ENCODE assay signal across 8 cellular contexts in genomic region chr17:1147664-1148063, GRCh38. TPM values are rescaled to one million over a fixed set of nuclear protein-coding genes. Genes with fewer than 3 reads are reported as not detected.
A peak's percentile ranks its signal among the peaks of the same experiment; 100 is the strongest.
DNase-seq lines count a peak whose midpoint lies in the region; ATAC-seq and FAIRE-seq lines count a peak whose summit lies in the region.

No MANE protein-coding gene starts in this region.

- H3K23ac ChIP-seq in mesenchymal stem cell (ENCODE audit: low read length in 2 of 2): no peak overlapping the region

- H3K18ac ChIP-seq in mesenchymal stem cell (ENCODE audit: low read depth in 1 of 2, low read length in 2 of 2): no peak overlapping the region

- H3K4me1 Mint-ChIP-seq in activated CD4-positive, alpha-beta T cell treated with anti-CD3 and anti-CD28 coated beads, Interleukin-2, amount 10 ng/mL, durations not matched to agents 24 days and 14 days: no peaks in the 10 kb centered on the region
- H3K4me1 Mint-ChIP-seq in stimulated activated effector memory CD8-positive, alpha-beta T cell treated with anti-CD3 and anti-CD28 coated beads, Interleukin-12 subunit alpha, Interleukin-12 subunit beta, amount 100 ng/mL, for 72 hours: no peaks in the 10 kb centered on the region
- peaks cover 0 to 9% of the 10 kb centered on the region in 2 donors for H3K4me1 Mint-ChIP-seq in natural killer cell treated with Interleukin-12 subunit alpha and Interleukin-12 subunit beta and Interleukin-15 and Interleukin-18, amount 100 ng/mL, for 72 hours (ENCODE audit: low read depth in 2 of 2)

- peaks cover 19 to 24% of the 10 kb centered on the region in 2 experiments for H3K36me3 ChIP-seq in mesenchymal stem cell (ENCODE audit: control insufficient read depth in 1 of 2, insufficient read depth in 2 of 2, low read depth in 1 of 2, low read length in 2 of 2)

- ATAC-seq in GM21723 (IDR thresholded peaks at IDR 0.05; ENCODE audit: unreplicated experiment): no peak
- no peak for ATAC-seq in stimulated activated effector memory CD8-positive, alpha-beta T cell treated with anti-CD3 and anti-CD28 coated beads, Interleukin-12 subunit alpha, Interleukin-12 subunit beta, amount 100 ng/mL, for 72 hours
- ATAC-seq in natural killer cell treated with Interleukin-12 subunit alpha and Interleukin-12 subunit beta and Interleukin-15 and Interleukin-18, amount 100 ng/mL, for 72 hours: no peak

- no peak overlapping the region for H3K9ac ChIP-seq in mesenchymal stem cell (ENCODE audit: low read length)

- H3K4me3 ChIP-seq in mesenchymal stem cell (ENCODE audit: insufficient read depth in 1 of 2, low read depth in 1 of 2, low read length in 2 of 2): no peak overlapping the region

- no peak overlapping the region for H2BK5ac ChIP-seq in mesenchymal stem cell (ENCODE audit: low read depth, low read length, poor library complexity, severe bottlenecking)

- H3K9me3 Mint-ChIP-seq in activated CD4-positive, alpha-beta T cell treated with anti-CD3 and anti-CD28 coated beads, Interleukin-2, amount 10 ng/mL, durations not matched to agents 24 days and 14 days: peaks cover 7% of the 10 kb centered on the region
- no peaks in the 10 kb centered on the region for H3K9me3 Mint-ChIP-seq in stimulated activated effector memory CD8-positive, alpha-beta T cell treated with anti-CD3 and anti-CD28 coated beads, Interleukin-12 subunit alpha, Interleukin-12 subunit beta, amount 100 ng/mL, for 72 hours
- H3K9me3 Mint-ChIP-seq in natural killer cell treated with Interleukin-12 subunit alpha and Interleukin-12 subunit beta and Interleukin-15 and Interleukin-18, amount 100 ng/mL, for 72 hours: no peaks in the 10 kb centered on the region

- H3K14ac ChIP-seq in mesenchymal stem cell (ENCODE audit: low read length in 2 of 2): no peak overlapping the region

- no peak overlapping the region for H2BK15ac ChIP-seq in mesenchymal stem cell (ENCODE audit: low read depth, poor library complexity, severe bottlenecking)

- intact Hi-C loops in activated CD4-positive, alpha-beta T cell treated with anti-CD3 and anti-CD28 coated beads, Interleukin-2, amount 10 ng/mL, durations not matched to agents 24 days and 14 days (cut with micrococcal nuclease): no loop called here

- no peak overlapping the region for H4K8ac ChIP-seq in mesenchymal stem cell (ENCODE audit: low read length)

- H3K27me3 ChIP-seq in mesenchymal stem cell (ENCODE audit: control insufficient read depth in 1 of 2, insufficient read depth in 1 of 2, low read length in 2 of 2): no peaks in the 10 kb centered on the region

- peaks cover 19% of the 10 kb centered on the region for H3K79me1 ChIP-seq in mesenchymal stem cell (replicated peaks; ENCODE audit: low read length, poor library complexity, severe bottlenecking)

- H3K9me3 ChIP-seq in mesenchymal stem cell (ENCODE audit: control insufficient read depth, low read length): no peaks in the 10 kb centered on the region

- H4K91ac ChIP-seq in mesenchymal stem cell (ENCODE audit: low read length): no peak overlapping the region

- H3K27me3 Mint-ChIP-seq in activated CD4-positive, alpha-beta T cell treated with anti-CD3 and anti-CD28 coated beads, Interleukin-2, amount 10 ng/mL, durations not matched to agents 24 days and 14 days: no peaks in the 10 kb centered on the region
- H3K27me3 Mint-ChIP-seq in natural killer cell treated with Interleukin-12 subunit alpha and Interleukin-12 subunit beta and Interleukin-15 and Interleukin-18, amount 100 ng/mL, for 72 hours: no peaks in the 10 kb centered on the region

- no peak overlapping the region for H2AK5ac ChIP-seq in mesenchymal stem cell (ENCODE audit: low read length, severe bottlenecking)

- H3K27ac ChIP-seq in mesenchymal stem cell (ENCODE audit: low read length, poor library complexity, severe bottlenecking): no peak overlapping the region

- no peak overlapping the region for H2BK12ac ChIP-seq in mesenchymal stem cell (ENCODE audit: low read length in 2 of 2)

- FAIRE-seq in G401.6 (lab: Jason Lieb, UNC): peak; percentile 51

- H2AFZ ChIP-seq in mesenchymal stem cell (ENCODE audit: low read depth, low read length): no peak overlapping the region

- no peak overlapping the region for H3K27ac Mint-ChIP-seq in activated CD4-positive, alpha-beta T cell treated with anti-CD3 and anti-CD28 coated beads, Interleukin-2, amount 10 ng/mL, durations not matched to agents 24 days and 14 days
- H3K27ac Mint-ChIP-seq in stimulated activated effector memory CD8-positive, alpha-beta T cell treated with anti-CD3 and anti-CD28 coated beads, Interleukin-12 subunit alpha, Interleukin-12 subunit beta, amount 100 ng/mL, for 72 hours: no peak overlapping the region
- no peak overlapping the region for H3K27ac Mint-ChIP-seq in natural killer cell treated with Interleukin-12 subunit alpha and Interleukin-12 subunit beta and Interleukin-15 and Interleukin-18, amount 100 ng/mL, for 72 hours

- peak; percentile 18 for DNase-seq in NCI-H2227 treated with DMSO at 0.1 percent for 48 hours (lab: John Stamatoyannopoulos, UW)
- DNase-seq in cerebellar cortex (ENCODE audit: low spot score): peak; percentile 73
- DNase-seq in mesenchymal stem cell: peak; percentile 56
- no peak for DNase-seq in activated CD4-positive, alpha-beta T cell treated with anti-CD3 and anti-CD28 coated beads, Interleukin-2, amount 10 ng/mL, durations not matched to agents 24 days and 14 days
- no peak for DNase-seq in stimulated activated effector memory CD8-positive, alpha-beta T cell treated with anti-CD3 and anti-CD28 coated beads, Interleukin-12 subunit alpha, Interleukin-12 subunit beta, amount 100 ng/mL, for 72 hours (ENCODE audit: low spot score in 2 of 2)
- DNase-seq in natural killer cell treated with Interleukin-12 subunit alpha and Interleukin-12 subunit beta and Interleukin-15 and Interleukin-18, amount 100 ng/mL, for 72 hours (ENCODE audit: low spot score): no peak

- no peak overlapping the region for H3K4me3 Mint-ChIP-seq in activated CD4-positive, alpha-beta T cell treated with anti-CD3 and anti-CD28 coated beads, Interleukin-2, amount 10 ng/mL, durations not matched to agents 24 days and 14 days
- no peak overlapping the region for H3K4me3 Mint-ChIP-seq in stimulated activated effector memory CD8-positive, alpha-beta T cell treated with anti-CD3 and anti-CD28 coated beads, Interleukin-12 subunit alpha, Interleukin-12 subunit beta, amount 100 ng/mL, for 72 hours
- H3K4me3 Mint-ChIP-seq in natural killer cell treated with Interleukin-12 subunit alpha and Interleukin-12 subunit beta and Interleukin-15 and Interleukin-18, amount 100 ng/mL, for 72 hours: no peak overlapping the region

- H2BK120ac ChIP-seq in mesenchymal stem cell (ENCODE audit: low read depth, low read length): no peak overlapping the region

- 62% methylated on average over 8 of the region's 8 CpGs for WGBS in mesenchymal stem cell

- no peak overlapping the region for H3K4me2 ChIP-seq in mesenchymal stem cell (ENCODE audit: low read length, poor library complexity, severe bottlenecking)

- no peak overlapping the region for H3K4ac ChIP-seq in mesenchymal stem cell (ENCODE audit: low read depth in 1 of 2, low read length in 2 of 2)

- H3K36me3 Mint-ChIP-seq in activated CD4-positive, alpha-beta T cell treated with anti-CD3 and anti-CD28 coated beads, Interleukin-2, amount 10 ng/mL, durations not matched to agents 24 days and 14 days (ENCODE audit: low read depth): no peaks in the 10 kb centered on the region
- peaks cover 11% of the 10 kb centered on the region for H3K36me3 Mint-ChIP-seq in stimulated activated effector memory CD8-positive, alpha-beta T cell treated with anti-CD3 and anti-CD28 coated beads, Interleukin-12 subunit alpha, Interleukin-12 subunit beta, amount 100 ng/mL, for 72 hours
- no peaks in the 10 kb centered on the region for H3K36me3 Mint-ChIP-seq in natural killer cell treated with Interleukin-12 subunit alpha and Interleukin-12 subunit beta and Interleukin-15 and Interleukin-18, amount 100 ng/mL, for 72 hours

- H3K4me1 ChIP-seq in mesenchymal stem cell (ENCODE audit: control insufficient read depth, insufficient read depth, low read depth, low read length): peaks cover 12% of the 10 kb centered on the region

RNA-seq across cellular contexts. Expression of gene ABR, which starts 32.1 kb away (rescaled TPM):
- 57.4 TPM for polyA plus RNA-seq in mesenchymal stem cell (2013, experiment 1 of 2)
- polyA plus RNA-seq in mesenchymal stem cell (2013, experiment 2 of 2): 56.4 TPM
- 58.9 and 66.4 TPM in 2 replicates for total RNA-seq in activated CD4-positive, alpha-beta T cell treated with anti-CD3 and anti-CD28 coated beads, Interleukin-2, amount 10 ng/mL, durations not matched to agents 24 days and 14 days
- total RNA-seq in natural killer cell treated with Interleukin-12 subunit alpha and Interleukin-12 subunit beta and Interleukin-15 and Interleukin-18, amount 100 ng/mL, for 72 hours: 10 to 100 TPM; 79.1 to 80.5 TPM

Comparison
In these comparisons a context has a peak if more than half of its experiments do, and no peak if none do; other contexts are left out.
1. DNase-seq: peak in NCI-H2227 treated with DMSO at 0.1 percent for 48 hours (single experiment), cerebellar cortex (single experiment) and mesenchymal stem cell (single experiment); none in activated CD4-positive, alpha-beta T cell treated with anti-CD3 and anti-CD28 coated beads, Interleukin-2, amount 10 ng/mL, durations not matched to agents 24 days and 14 days (single experiment), stimulated activated effector memory CD8-positive, alpha-beta T cell treated with anti-CD3 and anti-CD28 coated beads, Interleukin-12 subunit alpha, Interleukin-12 subunit beta, amount 100 ng/mL, for 72 hours (0 of 2) and natural killer cell treated with Interleukin-12 subunit alpha and Interleukin-12 subunit beta and Interleukin-15 and Interleukin-18, amount 100 ng/mL, for 72 hours (single experiment).